Comparison of ENCODE assay signal across 31 cellular contexts in the genomic region with DNA sequence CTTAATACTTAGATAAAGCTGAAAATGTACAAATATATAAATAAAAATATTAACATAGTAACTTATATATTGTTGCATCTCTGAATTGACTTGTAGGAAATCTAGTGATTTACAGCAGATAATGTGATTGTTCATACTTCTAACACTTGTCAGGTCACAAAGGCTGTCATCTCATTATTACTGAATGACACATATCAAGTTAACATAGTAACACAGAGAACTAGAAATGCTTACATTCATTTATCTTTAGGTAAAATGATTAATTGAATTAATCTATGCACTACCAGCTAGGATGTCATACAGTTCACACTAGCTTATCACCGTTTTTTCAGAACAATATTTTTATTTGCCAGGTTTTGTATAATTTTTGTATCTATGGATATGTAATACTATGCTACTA.
"Had no signal": no experiment of that assay in that cellular context is flagged by ENCODE, and none has a peak within 500 bp of the region (broad histone marks: within the 10 kb centered on the region; RNA-seq: fewer than 3 reads in every experiment).

No MANE protein-coding gene starts in this region.

- H3K9me3 ChIP-seq: ascending aorta, body of pancreas, breast epithelium had no signal

- DNase-seq: activated effector memory CD4-positive, alpha-beta T cell treated with anti-CD3 and anti-CD28 coated beads, Interleukin-2, amount 50 U/mL, for 16 hours; activated effector memory CD4-positive, alpha-beta T cell treated with Interleukin-2 at 50 U/mL for 16 hours; activated gamma-delta T cell; activated gamma-delta T cell treated with Interleukin-2 at 50 U/mL for 16 hours; activated naive CD4-positive, alpha-beta T cell; activated naive CD4-positive, alpha-beta T cell treated with anti-CD3 and anti-CD28 coated beads for 36 hours; activated naive CD4-positive, alpha-beta T cell treated with anti-CD3 and anti-CD28 coated beads, Interleukin-2, amount 10 ng/mL, durations not matched to agents 7 days and 5 days; activated naive CD4-positive, alpha-beta T cell treated with anti-CD3 and anti-CD28 coated beads, Interleukin-2, amount 50 U/mL, for 16 hours; activated naive CD4-positive, alpha-beta T cell treated with Interleukin-2 at 50 U/mL for 16 hours; activated naive CD8-positive, alpha-beta T cell treated with anti-CD3 and anti-CD28 coated beads for 36 hours; activated naive CD8-positive, alpha-beta T cell treated with anti-CD3 and anti-CD28 coated beads, Interleukin-2, amount 10 ng/mL, durations not matched to agents 7 days and 5 days; activated naive CD8-positive, alpha-beta T cell treated with anti-CD3 and anti-CD28 coated beads, Interleukin-2, amount 50 U/mL, for 24 hours; activated T-cell treated with anti-CD3 and anti-CD28 coated beads, Interleukin-2, amount 50 U/mL, for 24 hours; activated T-cell treated with anti-CD3 and anti-CD28 coated beads, Interleukin-2, amount 50 U/mL, for 4 hours; activated T-cell treated with anti-CD3 and anti-CD28 coated beads, Interleukin-2, amount 50 U/mL, for 48 hours; activated T-cell treated with anti-CD3 and anti-CD28 coated beads, Interleukin-2, amount 50 U/mL, for 72 hours; adrenal gland; amniotic stem cell; amygdala; anterior cingulate cortex; aorta; body of pancreas; brain microvascular endothelial cell; caudate nucleus; central memory CD4-positive, alpha-beta T cell; cerebellar nuclear complex had no signal

- H3K27ac ChIP-seq: adrenal gland, ascending aorta, body of pancreas, brain microvascular endothelial cell, breast epithelium, cardiac muscle cell had no signal

- H3K4me3 ChIP-seq: adrenal gland, ascending aorta, body of pancreas, breast epithelium, cardiac muscle cell had no signal

- H3K27me3 ChIP-seq: adrenal gland, ascending aorta, body of pancreas, brain microvascular endothelial cell, breast epithelium, cardiac muscle cell had no signal

- H3K36me3 ChIP-seq: adrenal gland, ascending aorta, brain microvascular endothelial cell, breast epithelium, cardiac muscle cell had no signal

- ATAC-seq: activated naive CD4-positive, alpha-beta T cell treated with anti-CD3 and anti-CD28 coated beads, Interleukin-2, amount 50 U/mL, for 72 hours; activated naive CD8-positive, alpha-beta T cell treated with anti-CD3 and anti-CD28 coated beads, Interleukin-2, amount 50 U/mL, for 24 hours; activated T-cell treated with anti-CD3 and anti-CD28 coated beads, Interleukin-2, amount 50 U/mL, for 4 hours; activated T-cell treated with anti-CD3 and anti-CD28 coated beads, Interleukin-2, amount 50 U/mL, for 72 hours; activated T-helper 17 cell treated with anti-CD3 and anti-CD28 coated beads, Interleukin-2, amount 50 U/mL, for 72 hours; body of pancreas had no signal
